In genomic region chr1:39196244-39197215, GRCh38 we compare ENCODE assay signal across 1 cellular context.
TF ChIP-seq lines count a peak whose summit lies in the region.

No MANE protein-coding gene starts in this region.

TF ChIP-seq in GM12878, 131 proteins besides CTCF, POLR2A, EP300 and RAD21 (continued from another document and continues in another):
- TF ChIP-seq ZBTB4 (CRISPR knock-in tag; IDR thresholded peaks at IDR 0.05), result no peak
- TF ChIP-seq MEF2B (IDR thresholded peaks at IDR 0.05; ENCODE audit: partially characterized antibody, poor library complexity, severe bottlenecking), result no peak
- TF ChIP-seq KAT2A (conservative IDR thresholded peaks at IDR 0.05; ENCODE audit: control insufficient read depth, low read depth, low read length), result no peak
- TF ChIP-seq WRNIP1 (IDR thresholded peaks at IDR 0.05; ENCODE audit: borderline replicate concordance, low read depth, low read length), result no peak
- TF ChIP-seq ZNF687 (IDR thresholded peaks at IDR 0.05), result no peak
- no peak for TF ChIP-seq NBN (IDR thresholded peaks at IDR 0.05)
- TF ChIP-seq ZBTB40 (IDR thresholded peaks at IDR 0.05; ENCODE audit: borderline replicate concordance), result no peak
- TF ChIP-seq NR2C2 (IDR thresholded peaks at IDR 0.05; ENCODE audit: borderline replicate concordance, control insufficient read depth, insufficient read length, low read depth), result no peak
- TF ChIP-seq EGR1 (IDR thresholded peaks at IDR 0.05; ENCODE audit: borderline replicate concordance in 1 of 2, low read depth in 2 of 2, low read length in 2 of 2), result no peak
- no peak for TF ChIP-seq ZNF217 (IDR thresholded peaks at IDR 0.05)
- TF ChIP-seq JUND (IDR thresholded peaks at IDR 0.05; ENCODE audit: low read depth, low read length), result no peak
- TF ChIP-seq JUNB (IDR thresholded peaks at IDR 0.05), result peak; percentile 58
- no peak for TF ChIP-seq USF2 (IDR thresholded peaks at IDR 0.05; ENCODE audit: borderline replicate concordance, low read depth, low read length)
- TF ChIP-seq E4F1 (IDR thresholded peaks at IDR 0.05; ENCODE audit: borderline replicate concordance, partially characterized antibody), result no peak
- TF ChIP-seq ELK1 (IDR thresholded peaks at IDR 0.05; ENCODE audit: low read depth, low read length), result no peak
- no peak for TF ChIP-seq DPF2 (IDR thresholded peaks at IDR 0.05)
- no peak for TF ChIP-seq BRCA1 (IDR thresholded peaks at IDR 0.05; ENCODE audit: low read depth, low read length)
- no peak for TF ChIP-seq BACH1 (IDR thresholded peaks at IDR 0.05; ENCODE audit: borderline replicate concordance)
- TF ChIP-seq SMAD1 (IDR thresholded peaks at IDR 0.05; ENCODE audit: low read depth, partially characterized antibody), result no peak
- no peak for TF ChIP-seq NR2F1 (conservative IDR thresholded peaks at IDR 0.05)
- no peak for TF ChIP-seq MLLT1 (IDR thresholded peaks at IDR 0.05)
- no peak for TF ChIP-seq ZNF592 (IDR thresholded peaks at IDR 0.05)
- peak; percentile 52 for TF ChIP-seq IKZF1 (conservative IDR thresholded peaks at IDR 0.05)
- TF ChIP-seq SPI1 (IDR thresholded peaks at IDR 0.05; ENCODE audit: borderline replicate concordance, insufficient read depth, low read depth, low read length), result peak; percentile 56; the same call in 1 of the 2 replicates
- no peak for TF ChIP-seq SREBF1 (IDR thresholded peaks at IDR 0.05; ENCODE audit: low read length)
- TF ChIP-seq ZBTB33 (IDR thresholded peaks at IDR 0.05), result no peak
- no peak for TF ChIP-seq NFXL1 (IDR thresholded peaks at IDR 0.05; ENCODE audit: borderline replicate concordance)
- no peak for TF ChIP-seq RCOR1 (conservative IDR thresholded peaks at IDR 0.05; ENCODE audit: low read depth, low read length)
